ENCODE assay signal across 2 cellular contexts in the genomic region with DNA sequence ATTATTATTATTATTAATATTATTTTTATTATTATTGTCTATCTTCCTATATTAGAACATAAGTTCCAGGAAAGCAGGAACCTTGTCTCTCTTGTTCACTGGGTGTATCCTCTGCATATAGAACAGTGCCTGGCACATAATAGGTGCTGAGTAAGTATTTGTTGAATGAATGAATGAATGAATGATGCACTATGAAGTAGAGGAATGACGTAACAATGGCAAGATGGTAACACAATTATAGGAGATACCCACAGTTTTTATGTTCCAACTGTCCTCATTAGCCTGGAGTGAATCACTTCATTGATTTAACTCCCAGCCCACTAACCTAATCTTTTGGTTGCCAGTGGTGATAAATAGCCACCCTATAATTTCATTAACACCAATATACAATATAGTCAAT.
TF ChIP-seq lines count a peak whose summit lies in the region.

No MANE protein-coding gene starts in this region.

TF ChIP-seq in K562, 482 proteins besides CTCF, POLR2A, EP300 and RAD21:
- peak; percentile 95 for TF ChIP-seq ZNF24 (IDR thresholded peaks at IDR 0.05)
- TF ChIP-seq, protein P1, sequence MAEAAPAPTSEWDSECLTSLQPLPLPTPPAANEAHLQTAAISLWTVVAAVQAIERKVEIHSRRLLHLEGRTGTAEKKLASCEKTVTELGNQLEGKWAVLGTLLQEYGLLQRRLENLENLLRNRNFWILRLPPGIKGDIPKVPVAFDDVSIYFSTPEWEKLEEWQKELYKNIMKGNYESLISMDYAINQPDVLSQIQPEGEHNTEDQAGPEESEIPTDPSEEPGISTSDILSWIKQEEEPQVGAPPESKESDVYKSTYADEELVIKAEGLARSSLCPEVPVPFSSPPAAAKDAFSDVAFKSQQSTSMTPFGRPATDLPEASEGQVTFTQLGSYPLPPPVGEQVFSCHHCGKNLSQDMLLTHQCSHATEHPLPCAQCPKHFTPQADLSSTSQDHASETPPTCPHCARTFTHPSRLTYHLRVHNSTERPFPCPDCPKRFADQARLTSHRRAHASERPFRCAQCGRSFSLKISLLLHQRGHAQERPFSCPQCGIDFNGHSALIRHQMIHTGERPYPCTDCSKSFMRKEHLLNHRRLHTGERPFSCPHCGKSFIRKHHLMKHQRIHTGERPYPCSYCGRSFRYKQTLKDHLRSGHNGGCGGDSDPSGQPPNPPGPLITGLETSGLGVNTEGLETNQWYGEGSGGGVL (CRISPR knock-in tag; IDR thresholded peaks at IDR 0.05): no peak
- TF ChIP-seq, protein P2, sequence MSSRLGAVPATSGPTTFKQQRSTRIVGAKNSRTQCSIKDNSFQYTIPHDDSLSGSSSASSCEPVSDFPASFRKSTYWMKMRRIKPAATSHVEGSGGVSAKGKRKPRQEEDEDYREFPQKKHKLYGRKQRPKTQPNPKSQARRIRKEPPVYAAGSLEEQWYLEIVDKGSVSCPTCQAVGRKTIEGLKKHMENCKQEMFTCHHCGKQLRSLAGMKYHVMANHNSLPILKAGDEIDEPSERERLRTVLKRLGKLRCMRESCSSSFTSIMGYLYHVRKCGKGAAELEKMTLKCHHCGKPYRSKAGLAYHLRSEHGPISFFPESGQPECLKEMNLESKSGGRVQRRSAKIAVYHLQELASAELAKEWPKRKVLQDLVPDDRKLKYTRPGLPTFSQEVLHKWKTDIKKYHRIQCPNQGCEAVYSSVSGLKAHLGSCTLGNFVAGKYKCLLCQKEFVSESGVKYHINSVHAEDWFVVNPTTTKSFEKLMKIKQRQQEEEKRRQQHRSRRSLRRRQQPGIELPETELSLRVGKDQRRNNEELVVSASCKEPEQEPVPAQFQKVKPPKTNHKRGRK (tag; IDR thresholded peaks at IDR 0.05): no peak

TF ChIP-seq in SK-N-SH, 30 proteins besides CTCF, POLR2A, EP300 and RAD21:
- TF ChIP-seq GABPA (IDR thresholded peaks at IDR 0.05; ENCODE audit: low read depth) (no peak), FOSL2 (IDR thresholded peaks at IDR 0.05; ENCODE audit: borderline replicate concordance, low read depth) (no peak), JUND (IDR thresholded peaks at IDR 0.05) (no peak), MXI1 (IDR thresholded peaks at IDR 0.05; ENCODE audit: low read depth, low read length) (no peak), SMC3 (IDR thresholded peaks at IDR 0.05; ENCODE audit: low read depth, low read length) (no peak), GATA2 (CRISPR knock-in tag; IDR thresholded peaks at IDR 0.05) (no peak), FOXJ3 (CRISPR knock-in tag; IDR thresholded peaks at IDR 0.05) (no peak), TAF1 (IDR thresholded peaks at IDR 0.05; ENCODE audit: borderline replicate concordance, low read depth, low read length) (no peak), TEAD4 (IDR thresholded peaks at IDR 0.05; ENCODE audit: borderline replicate concordance, insufficient read depth) (no peak), NRF1 (IDR thresholded peaks at IDR 0.05; ENCODE audit: low read depth, low read length) (no peak), RFX5 (IDR thresholded peaks at IDR 0.05; ENCODE audit: low read length) (no peak), SIN3A (IDR thresholded peaks at IDR 0.05; ENCODE audit: borderline replicate concordance, low read depth, low read length) (no peak), RCOR1 (IDR thresholded peaks at IDR 0.05; ENCODE audit: low read length) (no peak)
- TF ChIP-seq, protein P3, sequence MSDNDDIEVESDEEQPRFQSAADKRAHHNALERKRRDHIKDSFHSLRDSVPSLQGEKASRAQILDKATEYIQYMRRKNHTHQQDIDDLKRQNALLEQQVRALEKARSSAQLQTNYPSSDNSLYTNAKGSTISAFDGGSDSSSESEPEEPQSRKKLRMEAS (IDR thresholded peaks at IDR 0.05; ENCODE audit: low read depth): no peak
- TF ChIP-seq, protein P4, sequence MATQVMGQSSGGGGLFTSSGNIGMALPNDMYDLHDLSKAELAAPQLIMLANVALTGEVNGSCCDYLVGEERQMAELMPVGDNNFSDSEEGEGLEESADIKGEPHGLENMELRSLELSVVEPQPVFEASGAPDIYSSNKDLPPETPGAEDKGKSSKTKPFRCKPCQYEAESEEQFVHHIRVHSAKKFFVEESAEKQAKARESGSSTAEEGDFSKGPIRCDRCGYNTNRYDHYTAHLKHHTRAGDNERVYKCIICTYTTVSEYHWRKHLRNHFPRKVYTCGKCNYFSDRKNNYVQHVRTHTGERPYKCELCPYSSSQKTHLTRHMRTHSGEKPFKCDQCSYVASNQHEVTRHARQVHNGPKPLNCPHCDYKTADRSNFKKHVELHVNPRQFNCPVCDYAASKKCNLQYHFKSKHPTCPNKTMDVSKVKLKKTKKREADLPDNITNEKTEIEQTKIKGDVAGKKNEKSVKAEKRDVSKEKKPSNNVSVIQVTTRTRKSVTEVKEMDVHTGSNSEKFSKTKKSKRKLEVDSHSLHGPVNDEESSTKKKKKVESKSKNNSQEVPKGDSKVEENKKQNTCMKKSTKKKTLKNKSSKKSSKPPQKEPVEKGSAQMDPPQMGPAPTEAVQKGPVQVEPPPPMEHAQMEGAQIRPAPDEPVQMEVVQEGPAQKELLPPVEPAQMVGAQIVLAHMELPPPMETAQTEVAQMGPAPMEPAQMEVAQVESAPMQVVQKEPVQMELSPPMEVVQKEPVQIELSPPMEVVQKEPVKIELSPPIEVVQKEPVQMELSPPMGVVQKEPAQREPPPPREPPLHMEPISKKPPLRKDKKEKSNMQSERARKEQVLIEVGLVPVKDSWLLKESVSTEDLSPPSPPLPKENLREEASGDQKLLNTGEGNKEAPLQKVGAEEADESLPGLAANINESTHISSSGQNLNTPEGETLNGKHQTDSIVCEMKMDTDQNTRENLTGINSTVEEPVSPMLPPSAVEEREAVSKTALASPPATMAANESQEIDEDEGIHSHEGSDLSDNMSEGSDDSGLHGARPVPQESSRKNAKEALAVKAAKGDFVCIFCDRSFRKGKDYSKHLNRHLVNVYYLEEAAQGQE (IDR thresholded peaks at IDR 0.05; ENCODE audit: low read depth, low read length): no peak
- TF ChIP-seq, protein P5, sequence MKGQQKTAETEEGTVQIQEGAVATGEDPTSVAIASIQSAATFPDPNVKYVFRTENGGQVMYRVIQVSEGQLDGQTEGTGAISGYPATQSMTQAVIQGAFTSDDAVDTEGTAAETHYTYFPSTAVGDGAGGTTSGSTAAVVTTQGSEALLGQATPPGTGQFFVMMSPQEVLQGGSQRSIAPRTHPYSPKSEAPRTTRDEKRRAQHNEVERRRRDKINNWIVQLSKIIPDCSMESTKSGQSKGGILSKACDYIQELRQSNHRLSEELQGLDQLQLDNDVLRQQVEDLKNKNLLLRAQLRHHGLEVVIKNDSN (IDR thresholded peaks at IDR 0.05; ENCODE audit: borderline replicate concordance, low read depth): no peak
- TF ChIP-seq, protein P6, sequence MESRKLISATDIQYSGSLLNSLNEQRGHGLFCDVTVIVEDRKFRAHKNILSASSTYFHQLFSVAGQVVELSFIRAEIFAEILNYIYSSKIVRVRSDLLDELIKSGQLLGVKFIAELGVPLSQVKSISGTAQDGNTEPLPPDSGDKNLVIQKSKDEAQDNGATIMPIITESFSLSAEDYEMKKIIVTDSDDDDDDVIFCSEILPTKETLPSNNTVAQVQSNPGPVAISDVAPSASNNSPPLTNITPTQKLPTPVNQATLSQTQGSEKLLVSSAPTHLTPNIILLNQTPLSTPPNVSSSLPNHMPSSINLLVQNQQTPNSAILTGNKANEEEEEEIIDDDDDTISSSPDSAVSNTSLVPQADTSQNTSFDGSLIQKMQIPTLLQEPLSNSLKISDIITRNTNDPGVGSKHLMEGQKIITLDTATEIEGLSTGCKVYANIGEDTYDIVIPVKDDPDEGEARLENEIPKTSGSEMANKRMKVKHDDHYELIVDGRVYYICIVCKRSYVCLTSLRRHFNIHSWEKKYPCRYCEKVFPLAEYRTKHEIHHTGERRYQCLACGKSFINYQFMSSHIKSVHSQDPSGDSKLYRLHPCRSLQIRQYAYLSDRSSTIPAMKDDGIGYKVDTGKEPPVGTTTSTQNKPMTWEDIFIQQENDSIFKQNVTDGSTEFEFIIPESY (IDR thresholded peaks at IDR 0.05; ENCODE audit: borderline replicate concordance, low read depth): no peak
- TF ChIP-seq, protein P7, sequence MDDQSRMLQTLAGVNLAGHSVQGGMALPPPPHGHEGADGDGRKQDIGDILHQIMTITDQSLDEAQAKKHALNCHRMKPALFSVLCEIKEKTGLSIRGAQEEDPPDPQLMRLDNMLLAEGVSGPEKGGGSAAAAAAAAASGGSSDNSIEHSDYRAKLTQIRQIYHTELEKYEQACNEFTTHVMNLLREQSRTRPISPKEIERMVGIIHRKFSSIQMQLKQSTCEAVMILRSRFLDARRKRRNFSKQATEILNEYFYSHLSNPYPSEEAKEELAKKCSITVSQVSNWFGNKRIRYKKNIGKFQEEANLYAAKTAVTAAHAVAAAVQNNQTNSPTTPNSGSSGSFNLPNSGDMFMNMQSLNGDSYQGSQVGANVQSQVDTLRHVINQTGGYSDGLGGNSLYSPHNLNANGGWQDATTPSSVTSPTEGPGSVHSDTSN (IDR thresholded peaks at IDR 0.05): no peak
- TF ChIP-seq, protein P8, sequence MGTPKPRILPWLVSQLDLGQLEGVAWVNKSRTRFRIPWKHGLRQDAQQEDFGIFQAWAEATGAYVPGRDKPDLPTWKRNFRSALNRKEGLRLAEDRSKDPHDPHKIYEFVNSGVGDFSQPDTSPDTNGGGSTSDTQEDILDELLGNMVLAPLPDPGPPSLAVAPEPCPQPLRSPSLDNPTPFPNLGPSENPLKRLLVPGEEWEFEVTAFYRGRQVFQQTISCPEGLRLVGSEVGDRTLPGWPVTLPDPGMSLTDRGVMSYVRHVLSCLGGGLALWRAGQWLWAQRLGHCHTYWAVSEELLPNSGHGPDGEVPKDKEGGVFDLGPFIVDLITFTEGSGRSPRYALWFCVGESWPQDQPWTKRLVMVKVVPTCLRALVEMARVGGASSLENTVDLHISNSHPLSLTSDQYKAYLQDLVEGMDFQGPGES (IDR thresholded peaks at IDR 0.05; ENCODE audit: low read depth, low read length): no peak
